Comparison of ENCODE assay signal across 21 cellular contexts in genomic region chr2:178776725-178777124, GRCh38. TPM values are rescaled to one million over a fixed set of nuclear protein-coding genes. Genes with fewer than 3 reads are reported as not detected.
DNase-seq lines count a peak whose midpoint lies in the region; ATAC-seq and TF ChIP-seq lines count a peak whose summit lies in the region.
"Had no signal": no experiment of that assay in that cellular context is flagged by ENCODE, and none has a peak within 500 bp of the region (broad histone marks: within the 10 kb centered on the region; RNA-seq: fewer than 3 reads in every experiment).

No MANE protein-coding gene starts in this region.

- TF ChIP-seq CTCF in heart right ventricle (IDR thresholded peaks at IDR 0.05) (no peak), psoas muscle (IDR thresholded peaks at IDR 0.05) (no peak), testis (IDR thresholded peaks at IDR 0.05) (no peak)

- H3K27me3 ChIP-seq in heart right ventricle (no peaks in the 10 kb centered on the region), psoas muscle (ENCODE audit: insufficient read depth in 3 of 3, low read length in 2 of 3) (no peaks in the 10 kb centered on the region), testis (no peaks in the 10 kb centered on the region)

- ATAC-seq in Right ventricle myocardium inferior, result peak; percentile 44
- peak; percentile 6 to 59 (median 34) for ATAC-seq in heart right ventricle
- peak; percentile 27 to 47 (median 40) for ATAC-seq in psoas muscle
- ATAC-seq in HG03045 (IDR thresholded peaks at IDR 0.05; ENCODE audit: unreplicated experiment), result no peak
- ATAC-seq: A549, HCT116, HepG2 had no signal

- H3K36me3 ChIP-seq in heart right ventricle (peaks cover 0 to 100% (median 59%) of the 10 kb centered on the region in 9 donors), psoas muscle (ENCODE audit: insufficient read depth in 1 of 2, low read depth in 1 of 2) (peaks cover 21 to 100% of the 10 kb centered on the region in 2 donors), testis (ENCODE audit: low read depth, missing control alignments) (no peaks in the 10 kb centered on the region)

- no peak for DNase-seq in Right ventricle myocardium inferior (ENCODE audit: missing footprints)
- no peak for DNase-seq in cardiac septum (ENCODE audit: low spot score)
- DNase-seq in heart right ventricle, result no peak
- no peak for DNase-seq in psoas muscle
- no peak for DNase-seq in cortex of kidney (lab: John Stamatoyannopoulos, UW)
- DNase-seq in testis, result no peak
- DNase-seq: AML-193; CD4-positive, alpha-beta T cell; DMS153; DMS79 treated with DMSO at 0.1 percent for 48 hours; GF-D8; GOT3; H7; HFFc6 had no signal

- H3K4me1 ChIP-seq in heart right ventricle (peaks cover 0 to 63% (median 4%) of the 10 kb centered on the region in 9 donors), psoas muscle (peaks cover 85% of the 10 kb centered on the region), testis (no peaks in the 10 kb centered on the region)
- H3K4me1 ChIP-seq: A549 had no signal

- intact Hi-C loops in Right ventricle myocardium inferior (cut with DNase I) (no loop called here), cardiac septum (cut with DNase I) (no loop called here), heart right ventricle (cut with DNase I) (no loop called here), psoas muscle (cut with DNase I) (no loop called here), testis (cut with DNase I; ENCODE audit: low total_unique reads) (no loop called here)

- H3K9me3 ChIP-seq in heart right ventricle (no peaks in the 10 kb centered on the region), psoas muscle (no peaks in the 10 kb centered on the region), testis (no peaks in the 10 kb centered on the region)
- H3K9me3 ChIP-seq: A549 had no signal

- WGBS in heart right ventricle, 2 donors, result 65 to 72% methylated on average over 4 of the region's 4 CpGs
- 43 to 59% (median 43%) methylated on average over 4 of the region's 4 CpGs for WGBS in psoas muscle, 3 donors
- 94 to 95% methylated on average over 4 of the region's 4 CpGs for WGBS in testis, 2 donors

- no peak for TF ChIP-seq POLR2A in testis (IDR thresholded peaks at IDR 0.05)

- H3K27ac ChIP-seq in heart right ventricle, result no peak overlapping the region
- peak overlapping the region; percentile 59 for H3K27ac ChIP-seq in psoas muscle
- no peak overlapping the region for H3K27ac ChIP-seq in testis
- H3K27ac ChIP-seq: 22Rv1, A549, C4-2B had no signal

- H3K4me3 ChIP-seq in heart right ventricle, result no peak overlapping the region
- H3K4me3 ChIP-seq in psoas muscle, result peak overlapping the region; percentile 48
- H3K4me3 ChIP-seq in testis, result no peak overlapping the region
- H3K4me3 ChIP-seq: A549 had no signal

RNA-seq across cellular contexts. Expression of gene TTN, which starts 30.5 kb away (rescaled TPM):
- total RNA-seq in Right ventricle myocardium inferior (3,032 TPM), cardiac septum (4,176 TPM), heart right ventricle (1,000 to 10,000 TPM; 2,633 to 4,921 (median 3,995) TPM), psoas muscle (1,000 to 10,000 TPM; 4,462 to 7,650 (median 6,674) TPM), testis (10 to 100 TPM; 30.8 to 49.1 TPM)
- polyA plus RNA-seq in heart right ventricle (100 to 1,000 TPM in 1 of 2 donors, 10 to 100 TPM in 1; 65.7 to 862 TPM), psoas muscle (100 to 1,000 TPM; 137 to 248 (median 173) TPM), testis (ENCODE audit: insufficient read depth, low read depth, low replicate concordance) (2.6 TPM)
- polyA plus RNA-seq: BJ had no signal

Comparison
In these comparisons a context has a peak if more than half of its experiments do, and no peak if none do; other contexts are left out.
1. RNA of gene TTN, which starts 30.5 kb away (total RNA-seq): 4,462 to 7,650 TPM in psoas muscle, 4,176 TPM in cardiac septum (single experiment), 2,633 to 4,921 TPM in heart right ventricle and 3,032 TPM in Right ventricle myocardium inferior (single experiment); 30.8 to 49.1 TPM in testis; every median in the first group is over 10 times any median in the second.